Comparison of ENCODE assay signal across 4 cellular contexts in the genomic region with DNA sequence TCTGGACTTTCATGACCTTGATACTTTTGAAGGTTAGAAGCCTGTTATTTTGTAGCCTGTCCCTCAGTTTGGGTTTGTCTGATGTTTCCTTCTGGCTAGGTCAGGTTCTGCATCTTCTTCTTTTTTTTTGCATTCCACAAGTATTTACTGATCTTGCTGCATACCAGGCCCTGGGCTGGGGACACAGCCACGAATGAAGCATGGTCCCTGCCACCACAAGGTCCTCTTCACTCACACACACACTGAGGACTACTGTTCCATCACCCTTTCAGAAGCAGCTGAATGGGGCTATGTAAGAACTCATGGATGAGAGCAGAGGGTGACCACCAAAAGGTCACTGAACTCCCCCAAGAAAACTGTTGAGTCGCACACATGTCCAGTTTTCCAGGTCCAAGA.
"Had no signal": no experiment of that assay in that cellular context is flagged by ENCODE, and none has a peak within 500 bp of the region (broad histone marks: within the 10 kb centered on the region; RNA-seq: fewer than 3 reads in every experiment).

No MANE protein-coding gene starts in this region.

- ATAC-seq: GM23338 had no signal

- H3K4me3 Mint-ChIP-seq: GM23338, H9 had no signal

- H3K27ac Mint-ChIP-seq: GM23338, H9 had no signal

- DNase-seq: H9, HCEC 1CT, IMR-90 had no signal

- H3K9me3 Mint-ChIP-seq: GM23338 had no signal

- H3K4me1 Mint-ChIP-seq: H9 had no signal
